In the genomic region with DNA sequence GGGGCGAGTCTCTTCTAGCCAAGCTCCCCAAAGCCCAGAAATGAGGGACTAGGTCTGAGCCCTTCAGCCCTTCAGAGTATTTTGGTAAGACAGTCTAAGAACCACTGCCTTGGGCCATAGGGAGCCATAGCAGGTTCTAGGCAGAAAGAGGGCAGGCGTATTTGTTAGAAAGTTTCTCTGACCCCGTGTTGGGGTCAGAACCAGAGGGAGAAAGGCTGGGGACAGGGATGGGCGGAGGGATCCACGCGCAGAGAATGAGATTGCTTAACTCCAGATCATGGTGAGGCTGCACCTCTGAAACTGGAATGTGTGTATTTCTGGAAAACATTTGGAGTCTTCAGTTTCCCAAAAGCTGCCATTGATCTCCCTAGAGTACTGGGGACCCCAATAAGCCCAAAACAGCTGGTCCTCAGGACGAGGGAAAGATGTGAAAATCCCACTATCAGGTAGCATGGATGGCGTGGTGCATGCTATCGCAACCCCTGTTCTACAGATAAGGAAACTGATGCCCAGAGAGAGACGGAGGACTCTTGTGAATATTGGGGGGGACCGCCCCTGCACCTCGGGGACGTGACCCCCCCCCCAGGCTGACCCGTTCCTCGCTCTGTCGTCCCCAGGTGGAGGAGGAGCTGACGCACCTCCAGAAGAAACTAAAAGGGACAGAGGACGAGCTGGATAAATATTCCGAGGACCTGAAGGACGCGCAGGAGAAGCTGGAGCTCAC, we compare ENCODE assay signal across 8 cellular contexts. TPM values are rescaled to one million over a fixed set of nuclear protein-coding genes. Genes with fewer than 3 reads are reported as not detected.
DNase-seq lines count a peak whose midpoint lies in the region; ATAC-seq, FAIRE-seq and TF ChIP-seq lines count a peak whose summit lies in the region.

No MANE protein-coding gene starts in this region.

- intact Hi-C loops in PC-9 (cut with micrococcal nuclease; ENCODE audit: unreplicated experiment) (loop anchor here (1.0 to 5.0 kb wide), 2 partner anchors 33 to 247 kb away; no protein-coding TSS in a partner anchor), pancreas (cut with DNase I) (no loop called here)

- DNase-seq in ELF-1 (ENCODE audit: low read depth, low spot score): peak; percentile 30
- DNase-seq in PC-9: no peak
- no peak for DNase-seq in epithelial cell of prostate (ENCODE audit: low read depth, low spot score)
- no peak for DNase-seq in pancreas
- no peak for DNase-seq in occipital lobe (lab: John Stamatoyannopoulos, UW)
- no peak for DNase-seq in effector CD4-positive, alpha-beta T cell

- H3K27me3 ChIP-seq in PC-9 (ENCODE audit: insufficient read depth, low read depth): no peaks in the 10 kb centered on the region
- H3K27me3 ChIP-seq in pancreas: no peaks in the 10 kb centered on the region

- H3K4me2 ChIP-seq in PC-9: peak overlapping the region; percentile 86

- H3K9me3 ChIP-seq in PC-9 (ENCODE audit: insufficient read depth, low read depth) (no peaks in the 10 kb centered on the region), pancreas (no peaks in the 10 kb centered on the region)

- CTCF ChIA-PET in PC-9 (lab: Charles Lee): interaction anchor here (0.5 to 0.7 kb wide), 2 partner anchors 27 kb away, joined by 3 read pairs; no protein-coding TSS in a partner anchor

- H2AFZ ChIP-seq in PC-9: peak overlapping the region; percentile 55

- no peaks in the 10 kb centered on the region for H4K20me1 ChIP-seq in PC-9 (ENCODE audit: insufficient read depth)

- TSS peak; percentile 61 for BruUV-seq in PC-9 (replicated peaks; lab: Mats Ljungman, UMichigan)

- H3K9me2 ChIP-seq in PC-9 (ENCODE audit: insufficient read depth): no peaks in the 10 kb centered on the region

- POLR2A ChIA-PET in PC-9 (lab: Charles Lee; ENCODE audit: unreplicated experiment): interaction anchor here (0.7 to 0.9 kb wide), 2 partner anchors 10 to 106 kb away, joined by 11 to 15 read pairs; no protein-coding TSS in a partner anchor

- H3K4me3 ChIP-seq in PC-9 (peak overlapping the region; percentile 70; the same call in 1 of the 2 replicates), pancreas (peak overlapping the region; percentile 77 to 95 (median 84))

- FAIRE-seq in pancreas (lab: Jason Lieb, UNC): no peak

- TF ChIP-seq CTCF in PC-9 (conservative IDR thresholded peaks at IDR 0.05) (no peak), pancreas (IDR thresholded peaks at IDR 0.05) (no peak)

- ATAC-seq in pancreas (no peak), GM18868 (IDR thresholded peaks at IDR 0.05; ENCODE audit: unreplicated experiment) (no peak), GM19035 (IDR thresholded peaks at IDR 0.05; ENCODE audit: unreplicated experiment) (no peak)

- H3K4me1 ChIP-seq in PC-9 (replicated peaks; ENCODE audit: insufficient read depth) (peaks cover 49% of the 10 kb centered on the region), pancreas (peaks cover 0 to 7% (median 3%) of the 10 kb centered on the region in 3 donors)

- 31 to 34% methylated on average over 21 of the region's 21 CpGs for WGBS in pancreas, 2 donors

- H3K79me2 ChIP-seq in PC-9 (ENCODE audit: low read depth): peaks cover 40% of the 10 kb centered on the region

- H3K27ac ChIP-seq in PC-9 (peak overlapping the region; percentile 99), epithelial cell of prostate (peak overlapping the region; percentile 99), pancreas (peak overlapping the region; percentile 82 to 95 (median 94))

- peaks cover 71% of the 10 kb centered on the region for H3F3A ChIP-seq in PC-9 (ENCODE audit: insufficient read depth, low read depth)

- H3K36me3 ChIP-seq in PC-9 (ENCODE audit: low read depth) (peaks cover 4% of the 10 kb centered on the region; the same call in 1 of the 2 replicates), pancreas (no peaks in the 10 kb centered on the region)

RNA-seq across cellular contexts. Expression of a gene that starts 0.7 kb away (rescaled TPM):
- total RNA-seq in PC-9 (2021): 279 and 307 TPM in 2 replicates
- total RNA-seq in pancreas: 100 to 1,000 TPM in 2 of 6 donors, 10 to 100 TPM in 4; 36.8 to 161 (median 50.8) TPM
- polyA plus RNA-seq in pancreas: 100 to 1,000 TPM; 102 to 126 TPM
- total RNA-seq in occipital lobe: 94.8 TPM

RNA-seq across cellular contexts. Expression of a gene that starts 36.1 kb away (rescaled TPM):
- 87.9 and 104 TPM in 2 replicates for total RNA-seq in PC-9 (2021)
- 10 to 100 TPM; 18.6 to 40.8 (median 27.8) TPM for total RNA-seq in pancreas
- 10 to 100 TPM; 12.0 to 18.0 TPM for polyA plus RNA-seq in pancreas
- 33.7 TPM for total RNA-seq in occipital lobe
